Comparison of ENCODE assay signal across 6 cellular contexts in genomic region chr11:61166331-61166730, GRCh38. TPM values are rescaled to one million over a fixed set of nuclear protein-coding genes. Genes with fewer than 3 reads are reported as not detected.
"Had no signal": no experiment of that assay in that cellular context is flagged by ENCODE, and none has a peak within 500 bp of the region (broad histone marks: within the 10 kb centered on the region; RNA-seq: fewer than 3 reads in every experiment).

No MANE protein-coding gene starts in this region.

RNA-seq across cellular contexts. Expression of gene PGA3, which starts 37.0 kb away (rescaled TPM):
- total RNA-seq: M059J, PC-3, Peyer's patch, Right ventricle myocardium superior, SJSA1 had no signal
- polyA plus RNA-seq: SK-N-SH had no signal

RNA-seq across cellular contexts. Expression of gene PGA4, which starts 55.8 kb away (rescaled TPM):
- total RNA-seq: M059J, PC-3, Peyer's patch, SJSA1 had no signal
- polyA plus RNA-seq: SK-N-SH had no signal
